In genomic region chr22:38462960-38463784, GRCh38 we compare ENCODE assay signal across 1 cellular context.
TF ChIP-seq lines count a peak whose summit lies in the region.

No MANE protein-coding gene starts in this region.

TF ChIP-seq in HepG2, 621 proteins besides CTCF, POLR2A, EP300 and RAD21 (continued from another document and continues in another):
- 0 out of 2 replicates have a peak, but pooled peaks have one; percentile 24 for TF ChIP-seq TFE3 (CRISPR knock-in tag; IDR thresholded peaks at IDR 0.05)
- no peak for TF ChIP-seq IKZF4 (CRISPR knock-in tag; IDR thresholded peaks at IDR 0.05; ENCODE audit: borderline replicate concordance, low read depth, not compliant biosample characterization)
- TF ChIP-seq, protein P1, sequence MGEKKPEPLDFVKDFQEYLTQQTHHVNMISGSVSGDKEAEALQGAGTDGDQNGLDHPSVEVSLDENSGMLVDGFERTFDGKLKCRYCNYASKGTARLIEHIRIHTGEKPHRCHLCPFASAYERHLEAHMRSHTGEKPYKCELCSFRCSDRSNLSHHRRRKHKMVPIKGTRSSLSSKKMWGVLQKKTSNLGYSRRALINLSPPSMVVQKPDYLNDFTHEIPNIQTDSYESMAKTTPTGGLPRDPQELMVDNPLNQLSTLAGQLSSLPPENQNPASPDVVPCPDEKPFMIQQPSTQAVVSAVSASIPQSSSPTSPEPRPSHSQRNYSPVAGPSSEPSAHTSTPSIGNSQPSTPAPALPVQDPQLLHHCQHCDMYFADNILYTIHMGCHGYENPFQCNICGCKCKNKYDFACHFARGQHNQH (CRISPR knock-in tag; IDR thresholded peaks at IDR 0.05) = peak; percentile 41; the same call in 1 of the 2 replicates
- TF ChIP-seq SKI (IDR thresholded peaks at IDR 0.05; ENCODE audit: partially characterized antibody) = no peak
- TF ChIP-seq ZNF367 (CRISPR knock-in tag; IDR thresholded peaks at IDR 0.05; ENCODE audit: borderline replicate concordance) = no peak
- no peak for TF ChIP-seq ZNF724P (CRISPR knock-in tag; IDR thresholded peaks at IDR 0.05; ENCODE audit: borderline replicate concordance)
- TF ChIP-seq, protein P2, sequence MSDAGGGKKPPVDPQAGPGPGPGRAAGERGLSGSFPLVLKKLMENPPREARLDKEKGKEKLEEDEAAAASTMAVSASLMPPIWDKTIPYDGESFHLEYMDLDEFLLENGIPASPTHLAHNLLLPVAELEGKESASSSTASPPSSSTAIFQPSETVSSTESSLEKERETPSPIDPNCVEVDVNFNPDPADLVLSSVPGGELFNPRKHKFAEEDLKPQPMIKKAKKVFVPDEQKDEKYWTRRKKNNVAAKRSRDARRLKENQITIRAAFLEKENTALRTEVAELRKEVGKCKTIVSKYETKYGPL (CRISPR knock-in tag; IDR thresholded peaks at IDR 0.05) = no peak
- TF ChIP-seq ZNF280B (CRISPR knock-in tag; IDR thresholded peaks at IDR 0.05; ENCODE audit: borderline replicate concordance) = no peak
- TF ChIP-seq NAIF1 (CRISPR knock-in tag; IDR thresholded peaks at IDR 0.05; ENCODE audit: borderline replicate concordance) = peak; percentile 76; the same call in 1 of the 2 replicates
- TF ChIP-seq FIP1L1 (IDR thresholded peaks at IDR 0.05; ENCODE audit: borderline replicate concordance, insufficient read depth, low read depth, low read length) = no peak
- no peak for TF ChIP-seq TBX3 (IDR thresholded peaks at IDR 0.05; ENCODE audit: borderline replicate concordance)
- TF ChIP-seq ESRRA (CRISPR knock-in tag; IDR thresholded peaks at IDR 0.05; ENCODE audit: low read depth) = no peak
- TF ChIP-seq, protein P3, sequence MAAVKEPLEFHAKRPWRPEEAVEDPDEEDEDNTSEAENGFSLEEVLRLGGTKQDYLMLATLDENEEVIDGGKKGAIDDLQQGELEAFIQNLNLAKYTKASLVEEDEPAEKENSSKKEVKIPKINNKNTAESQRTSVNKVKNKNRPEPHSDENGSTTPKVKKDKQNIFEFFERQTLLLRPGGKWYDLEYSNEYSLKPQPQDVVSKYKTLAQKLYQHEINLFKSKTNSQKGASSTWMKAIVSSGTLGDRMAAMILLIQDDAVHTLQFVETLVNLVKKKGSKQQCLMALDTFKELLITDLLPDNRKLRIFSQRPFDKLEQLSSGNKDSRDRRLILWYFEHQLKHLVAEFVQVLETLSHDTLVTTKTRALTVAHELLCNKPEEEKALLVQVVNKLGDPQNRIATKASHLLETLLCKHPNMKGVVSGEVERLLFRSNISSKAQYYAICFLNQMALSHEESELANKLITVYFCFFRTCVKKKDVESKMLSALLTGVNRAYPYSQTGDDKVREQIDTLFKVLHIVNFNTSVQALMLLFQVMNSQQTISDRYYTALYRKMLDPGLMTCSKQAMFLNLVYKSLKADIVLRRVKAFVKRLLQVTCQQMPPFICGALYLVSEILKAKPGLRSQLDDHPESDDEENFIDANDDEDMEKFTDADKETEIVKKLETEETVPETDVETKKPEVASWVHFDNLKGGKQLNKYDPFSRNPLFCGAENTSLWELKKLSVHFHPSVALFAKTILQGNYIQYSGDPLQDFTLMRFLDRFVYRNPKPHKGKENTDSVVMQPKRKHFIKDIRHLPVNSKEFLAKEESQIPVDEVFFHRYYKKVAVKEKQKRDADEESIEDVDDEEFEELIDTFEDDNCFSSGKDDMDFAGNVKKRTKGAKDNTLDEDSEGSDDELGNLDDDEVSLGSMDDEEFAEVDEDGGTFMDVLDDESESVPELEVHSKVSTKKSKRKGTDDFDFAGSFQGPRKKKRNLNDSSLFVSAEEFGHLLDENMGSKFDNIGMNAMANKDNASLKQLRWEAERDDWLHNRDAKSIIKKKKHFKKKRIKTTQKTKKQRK (IDR thresholded peaks at IDR 0.05; ENCODE audit: low read length) = no peak
- no peak for TF ChIP-seq SOX5 (CRISPR knock-in tag; IDR thresholded peaks at IDR 0.05; ENCODE audit: borderline replicate concordance)
- TF ChIP-seq ATF7-NPFF (CRISPR knock-in tag; IDR thresholded peaks at IDR 0.05; ENCODE audit: low read depth) = no peak; the same call in 1 of the 2 replicates
- no peak for TF ChIP-seq CCAR2 (optimal IDR thresholded peaks at IDR 0.05; ENCODE audit: low read depth, low read length)
- TF ChIP-seq, protein P4, sequence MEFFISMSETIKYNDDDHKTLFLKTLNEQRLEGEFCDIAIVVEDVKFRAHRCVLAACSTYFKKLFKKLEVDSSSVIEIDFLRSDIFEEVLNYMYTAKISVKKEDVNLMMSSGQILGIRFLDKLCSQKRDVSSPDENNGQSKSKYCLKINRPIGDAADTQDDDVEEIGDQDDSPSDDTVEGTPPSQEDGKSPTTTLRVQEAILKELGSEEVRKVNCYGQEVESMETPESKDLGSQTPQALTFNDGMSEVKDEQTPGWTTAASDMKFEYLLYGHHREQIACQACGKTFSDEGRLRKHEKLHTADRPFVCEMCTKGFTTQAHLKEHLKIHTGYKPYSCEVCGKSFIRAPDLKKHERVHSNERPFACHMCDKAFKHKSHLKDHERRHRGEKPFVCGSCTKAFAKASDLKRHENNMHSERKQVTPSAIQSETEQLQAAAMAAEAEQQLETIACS (CRISPR knock-in tag; IDR thresholded peaks at IDR 0.05) = no peak
- TF ChIP-seq, protein P5, sequence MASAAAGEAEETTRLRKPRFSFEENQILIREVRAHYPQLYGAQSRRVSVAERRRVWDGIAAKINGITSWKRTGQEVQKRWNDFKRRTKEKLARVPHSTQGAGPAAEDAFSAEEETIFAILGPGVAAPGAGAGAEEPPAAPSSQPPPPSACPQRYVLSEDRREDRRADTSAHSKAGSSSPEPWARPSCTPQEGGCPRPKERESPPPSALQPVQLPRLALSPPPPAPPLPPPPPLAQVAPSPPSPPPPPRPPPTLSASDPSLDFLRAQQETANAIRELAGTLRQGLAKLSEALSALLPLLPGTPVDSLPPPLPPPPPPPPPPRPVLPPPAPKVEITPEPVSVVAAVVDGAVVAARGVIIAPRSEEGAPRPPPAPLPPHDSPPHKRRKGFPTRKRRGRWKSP (CRISPR knock-in tag; IDR thresholded peaks at IDR 0.05) = peak; percentile 71
- TF ChIP-seq NBN (conservative IDR thresholded peaks at IDR 0.05) = no peak
- TF ChIP-seq ZNF780A (CRISPR knock-in tag; IDR thresholded peaks at IDR 0.05) = no peak
- no peak for TF ChIP-seq CBX2 (IDR thresholded peaks at IDR 0.05; ENCODE audit: low read depth, low read length)
- TF ChIP-seq CBX2 (CRISPR knock-in tag; IDR thresholded peaks at IDR 0.05; ENCODE audit: low read depth) = no peak
- TF ChIP-seq ZNF263 (CRISPR knock-in tag; IDR thresholded peaks at IDR 0.05) = no peak
- TF ChIP-seq, protein P6, sequence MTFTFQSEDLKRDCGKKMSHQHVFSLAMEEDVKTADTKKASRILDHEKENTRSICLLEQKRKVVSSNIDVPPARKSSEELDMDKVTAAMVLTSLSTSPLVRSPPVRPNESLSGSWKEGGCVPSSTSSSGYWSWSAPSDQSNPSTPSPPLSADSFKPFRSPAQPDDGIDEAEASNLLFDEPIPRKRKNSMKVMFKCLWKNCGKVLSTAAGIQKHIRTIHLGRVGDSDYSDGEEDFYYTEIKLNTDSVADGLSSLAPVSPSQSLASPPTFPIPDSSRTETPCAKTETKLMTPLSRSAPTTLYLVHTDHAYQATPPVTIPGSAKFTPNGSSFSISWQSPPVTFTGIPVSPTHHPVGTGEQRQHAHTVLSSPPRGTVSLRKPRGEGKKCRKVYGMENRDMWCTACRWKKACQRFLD (CRISPR knock-in tag; IDR thresholded peaks at IDR 0.05; ENCODE audit: borderline replicate concordance) = no peak
- TF ChIP-seq KDM5B (CRISPR knock-in tag; IDR thresholded peaks at IDR 0.05; ENCODE audit: borderline replicate concordance) = no peak
- no peak for TF ChIP-seq CCDC6 (CRISPR knock-in tag; IDR thresholded peaks at IDR 0.05)
- no peak for TF ChIP-seq SMC3 (IDR thresholded peaks at IDR 0.05; ENCODE audit: low read length)
- peak; percentile 58 for TF ChIP-seq GATAD2A (CRISPR knock-in tag; IDR thresholded peaks at IDR 0.05)
- TF ChIP-seq SRF (IDR thresholded peaks at IDR 0.05; ENCODE audit: low read depth, low read length) = no peak
- TF ChIP-seq RNF2 (conservative IDR thresholded peaks at IDR 0.05; ENCODE audit: low read depth) = no peak
- no peak for TF ChIP-seq ZNF878 (CRISPR knock-in tag; IDR thresholded peaks at IDR 0.05)
- TF ChIP-seq NFE2L1 (CRISPR knock-in tag; IDR thresholded peaks at IDR 0.05; ENCODE audit: borderline replicate concordance) = no peak
- 0 out of 2 replicates have a peak, but pooled peaks have one; percentile 72 for TF ChIP-seq AHR (CRISPR knock-in tag; IDR thresholded peaks at IDR 0.05)
- TF ChIP-seq MXD3 (CRISPR knock-in tag; IDR thresholded peaks at IDR 0.05) = no peak; the same call in 1 of the 2 replicates
- peak; percentile 49 for TF ChIP-seq ERF (CRISPR knock-in tag; IDR thresholded peaks at IDR 0.05)
- TF ChIP-seq HES4 (CRISPR knock-in tag; IDR thresholded peaks at IDR 0.05; ENCODE audit: borderline replicate concordance) = no peak
- TF ChIP-seq DR1 (CRISPR knock-in tag; IDR thresholded peaks at IDR 0.05) = no peak
- TF ChIP-seq ETS1 (CRISPR knock-in tag; IDR thresholded peaks at IDR 0.05) = no peak
- no peak for TF ChIP-seq CENPX (CRISPR knock-in tag; IDR thresholded peaks at IDR 0.05)
- TF ChIP-seq HNRNPLL (IDR thresholded peaks at IDR 0.05; ENCODE audit: low read depth, low read length, poor library complexity, severe bottlenecking) = peak; percentile 62
- peak; percentile 42; the same call in 1 of the 2 replicates for TF ChIP-seq ZNF614 (CRISPR knock-in tag; IDR thresholded peaks at IDR 0.05; ENCODE audit: borderline replicate concordance)
- TF ChIP-seq CC2D1A (CRISPR knock-in tag; IDR thresholded peaks at IDR 0.05) = no peak
- no peak for TF ChIP-seq CHCHD3 (CRISPR knock-in tag; IDR thresholded peaks at IDR 0.05)
- TF ChIP-seq ZNF749 (CRISPR knock-in tag; IDR thresholded peaks at IDR 0.05; ENCODE audit: borderline replicate concordance) = no peak
- TF ChIP-seq NFKBIZ (CRISPR knock-in tag; IDR thresholded peaks at IDR 0.05) = no peak
- TF ChIP-seq ZSCAN9 (CRISPR knock-in tag; IDR thresholded peaks at IDR 0.05; ENCODE audit: borderline replicate concordance) = no peak
- TF ChIP-seq MAZ (IDR thresholded peaks at IDR 0.05; ENCODE audit: borderline replicate concordance, low read depth, low read length) = peak; percentile 86; the same call in 1 of the 2 replicates
- no peak for TF ChIP-seq MAZ (CRISPR knock-in tag; IDR thresholded peaks at IDR 0.05; ENCODE audit: low read depth)
- peak; percentile 69 for TF ChIP-seq POLR2G (IDR thresholded peaks at IDR 0.05; ENCODE audit: low read depth, low read length)
- TF ChIP-seq PHF8 (CRISPR knock-in tag; IDR thresholded peaks at IDR 0.05) = peak; percentile 66
- TF ChIP-seq TCF12 (IDR thresholded peaks at IDR 0.05) = no peak
- TF ChIP-seq TCF12 (CRISPR knock-in tag; IDR thresholded peaks at IDR 0.05) = no peak
- no peak for TF ChIP-seq ATF6 (CRISPR knock-in tag; conservative IDR thresholded peaks at IDR 0.05)
- TF ChIP-seq ZNF337 (CRISPR knock-in tag; IDR thresholded peaks at IDR 0.05; ENCODE audit: borderline replicate concordance, low read depth) = no peak
- TF ChIP-seq ZMYM4 (CRISPR knock-in tag; IDR thresholded peaks at IDR 0.05) = no peak
- TF ChIP-seq ZNF737 (CRISPR knock-in tag; IDR thresholded peaks at IDR 0.05; ENCODE audit: borderline replicate concordance) = no peak
- no peak for TF ChIP-seq ZNF484 (CRISPR knock-in tag; IDR thresholded peaks at IDR 0.05; ENCODE audit: borderline replicate concordance, low read depth)
- no peak for TF ChIP-seq ZNF660 (CRISPR knock-in tag; IDR thresholded peaks at IDR 0.05; ENCODE audit: borderline replicate concordance, low read depth)
